In genomic region chr1:89483010-89483756, GRCh38 we compare ENCODE assay signal across 8 cellular contexts. TPM values are rescaled to one million over a fixed set of nuclear protein-coding genes. Genes with fewer than 3 reads are reported as not detected.
DNase-seq lines count a peak whose midpoint lies in the region; ATAC-seq and TF ChIP-seq lines count a peak whose summit lies in the region.

No MANE protein-coding gene starts in this region.

- H3K36me3 ChIP-seq in MM.1S (replicated peaks; ENCODE audit: insufficient read depth, low read length), result no peaks in the 10 kb centered on the region
- H3K36me3 ChIP-seq in testis (ENCODE audit: low read depth, missing control alignments), result no peaks in the 10 kb centered on the region

- CTCF ChIA-PET in AG04449 (lab: Yijun Ruan, JAX) (interaction anchor here (0.6 to 9.1 kb wide), 42 partner anchors 8 to 872 kb away, joined by 3 to 168 read pairs (median 4); partner anchors contain the start of gene LRRC8C), RWPE1 (lab: Yijun Ruan, JAX) (interaction anchor here (0.5 to 1.9 kb wide), 13 partner anchors 23 to 645 kb away, joined by 3 to 8 read pairs (median 3); no protein-coding TSS in a partner anchor)

- no peaks in the 10 kb centered on the region for H3K9me2 ChIP-seq in MM.1S (replicated peaks; ENCODE audit: insufficient read depth, low read length)

- H3K9me3 Mint-ChIP-seq in activated T-helper 17 cell treated with anti-CD3 and anti-CD28 coated beads, Interleukin-2, amount 50 U/mL, for 72 hours, result peaks cover 7% of the 10 kb centered on the region

- H3K4me1 ChIP-seq in MM.1S (ENCODE audit: low read length) (no peaks in the 10 kb centered on the region), testis (peaks cover 2% of the 10 kb centered on the region)

- no peak overlapping the region for H3K9ac ChIP-seq in MM.1S (ENCODE audit: low read length)

- H3K4me3 ChIP-seq in AG04449 (ENCODE audit: low read depth, low read length) (no peak overlapping the region), MM.1S (ENCODE audit: low read length) (no peak overlapping the region), foreskin fibroblast (ENCODE audit: low read depth in 1 of 2, low read length in 2 of 2) (no peak overlapping the region), testis (no peak overlapping the region)

- WGBS in testis, 2 donors, result 15 to 19% methylated on average over 3 of the region's 3 CpGs

- no peaks in the 10 kb centered on the region for H3K9me3 ChIP-seq in MM.1S (replicated peaks; ENCODE audit: insufficient read depth, low read length)
- no peaks in the 10 kb centered on the region for H3K9me3 ChIP-seq in testis

- no peak overlapping the region for H3K27ac Mint-ChIP-seq in activated T-helper 17 cell treated with anti-CD3 and anti-CD28 coated beads, Interleukin-2, amount 50 U/mL, for 72 hours

- POLR2A ChIA-PET in AG04449 (lab: Yijun Ruan, JAX), result no interaction called here
- POLR2A ChIA-PET in RWPE1 (lab: Yijun Ruan, JAX; ENCODE audit: low non-redundant PET), result no interaction called here

- H3K27ac ChIP-seq in MM.1S (ENCODE audit: low read length), result no peak overlapping the region
- H3K27ac ChIP-seq in RWPE1, result no peak overlapping the region
- H3K27ac ChIP-seq in testis, result no peak overlapping the region

- no peak overlapping the region for H2AFZ ChIP-seq in MM.1S (ENCODE audit: low read length)

- no peaks in the 10 kb centered on the region for H3K27me3 ChIP-seq in MM.1S (replicated peaks; ENCODE audit: insufficient read depth, low read length)
- no peaks in the 10 kb centered on the region for H3K27me3 ChIP-seq in testis

- no peaks in the 10 kb centered on the region for H4K20me1 ChIP-seq in MM.1S (ENCODE audit: insufficient read depth, low read length)

- H3F3A ChIP-seq in MM.1S (ENCODE audit: insufficient read depth, low read length), result no peaks in the 10 kb centered on the region

- no peak for TF ChIP-seq POLR2A in testis (IDR thresholded peaks at IDR 0.05)

- no peaks in the 10 kb centered on the region for H3K27me3 Mint-ChIP-seq in activated T-helper 17 cell treated with anti-CD3 and anti-CD28 coated beads, Interleukin-2, amount 50 U/mL, for 72 hours

- H3K79me2 ChIP-seq in MM.1S (ENCODE audit: low read length), result no peaks in the 10 kb centered on the region

- peak; percentile 50 for DNase-seq in AG04449 (ENCODE audit: low read depth, low spot score)
- peak; percentile 34 for DNase-seq in GM19238 (ENCODE audit: insufficient read length, low spot score)
- DNase-seq in MM.1S, result peak; percentile 81
- peak; percentile 52 for DNase-seq in RWPE1 (ENCODE audit: low spot score)
- peak; percentile 66 to 91 for DNase-seq in foreskin fibroblast
- DNase-seq in nucleus accumbens (lab: John Stamatoyannopoulos, UW), result peak in 47 of 56 donors; percentile 8 to 91 (median 51)
- peak; percentile 94 for DNase-seq in testis

- TF ChIP-seq CTCF in AG04449 (IDR thresholded peaks at IDR 0.05; ENCODE audit: insufficient read depth, low read length, missing control alignments), result peak; percentile 75
- peak; percentile 80 for TF ChIP-seq CTCF in MM.1S (IDR thresholded peaks at IDR 0.05; ENCODE audit: low read length)
- TF ChIP-seq CTCF in RWPE1 (conservative IDR thresholded peaks at IDR 0.05; ENCODE audit: low read depth), result peak; percentile 81
- peak; percentile 60 for TF ChIP-seq CTCF in foreskin fibroblast (IDR thresholded peaks at IDR 0.05; ENCODE audit: low read depth, low read length)
- peak; percentile 51 to 76 (median 72) for TF ChIP-seq CTCF in testis (IDR thresholded peaks at IDR 0.05)

- H3K4me2 ChIP-seq in MM.1S (ENCODE audit: low read depth, low read length), result no peak overlapping the region

- no peak overlapping the region for H3K4me3 Mint-ChIP-seq in activated T-helper 17 cell treated with anti-CD3 and anti-CD28 coated beads, Interleukin-2, amount 50 U/mL, for 72 hours

- ATAC-seq in activated T-helper 17 cell treated with anti-CD3 and anti-CD28 coated beads, Interleukin-2, amount 50 U/mL, for 72 hours (replicated peaks), result peak; percentile 86

- H3K36me3 Mint-ChIP-seq in activated T-helper 17 cell treated with anti-CD3 and anti-CD28 coated beads, Interleukin-2, amount 50 U/mL, for 72 hours (ENCODE audit: low read depth), result no peaks in the 10 kb centered on the region

- H3K4me1 Mint-ChIP-seq in activated T-helper 17 cell treated with anti-CD3 and anti-CD28 coated beads, Interleukin-2, amount 50 U/mL, for 72 hours, result peaks cover 12% of the 10 kb centered on the region

- intact Hi-C loops in testis (cut with DNase I; ENCODE audit: low total_unique reads), result loop anchor here (5.0 to 10.0 kb wide), 2 partner anchors 122 to 279 kb away; no protein-coding TSS in a partner anchor

RNA-seq across cellular contexts. Expression of gene LRRC8B, which starts 41.4 kb away (rescaled TPM):
- total RNA-seq in activated T-helper 17 cell treated with anti-CD3 and anti-CD28 coated beads, Interleukin-2, amount 50 U/mL, for 72 hours, result 10 to 100 TPM; 16.3 to 45.8 TPM
- total RNA-seq in testis, result 10 to 100 TPM; 20.5 to 42.1 TPM
- 29.7 TPM for polyA plus RNA-seq in testis (ENCODE audit: insufficient read depth, low read depth, low replicate concordance)

Comparison
In these comparisons a context has a peak if more than half of its experiments do, and no peak if none do; other contexts are left out.
1. DNase-seq: peak in every context shown above with its lines; median percentile 94 in testis; 81 in MM.1S; 78 in foreskin fibroblast; 52 in RWPE1; 51 in nucleus accumbens; 50 in AG04449; 34 in GM19238.